In the genomic region with DNA sequence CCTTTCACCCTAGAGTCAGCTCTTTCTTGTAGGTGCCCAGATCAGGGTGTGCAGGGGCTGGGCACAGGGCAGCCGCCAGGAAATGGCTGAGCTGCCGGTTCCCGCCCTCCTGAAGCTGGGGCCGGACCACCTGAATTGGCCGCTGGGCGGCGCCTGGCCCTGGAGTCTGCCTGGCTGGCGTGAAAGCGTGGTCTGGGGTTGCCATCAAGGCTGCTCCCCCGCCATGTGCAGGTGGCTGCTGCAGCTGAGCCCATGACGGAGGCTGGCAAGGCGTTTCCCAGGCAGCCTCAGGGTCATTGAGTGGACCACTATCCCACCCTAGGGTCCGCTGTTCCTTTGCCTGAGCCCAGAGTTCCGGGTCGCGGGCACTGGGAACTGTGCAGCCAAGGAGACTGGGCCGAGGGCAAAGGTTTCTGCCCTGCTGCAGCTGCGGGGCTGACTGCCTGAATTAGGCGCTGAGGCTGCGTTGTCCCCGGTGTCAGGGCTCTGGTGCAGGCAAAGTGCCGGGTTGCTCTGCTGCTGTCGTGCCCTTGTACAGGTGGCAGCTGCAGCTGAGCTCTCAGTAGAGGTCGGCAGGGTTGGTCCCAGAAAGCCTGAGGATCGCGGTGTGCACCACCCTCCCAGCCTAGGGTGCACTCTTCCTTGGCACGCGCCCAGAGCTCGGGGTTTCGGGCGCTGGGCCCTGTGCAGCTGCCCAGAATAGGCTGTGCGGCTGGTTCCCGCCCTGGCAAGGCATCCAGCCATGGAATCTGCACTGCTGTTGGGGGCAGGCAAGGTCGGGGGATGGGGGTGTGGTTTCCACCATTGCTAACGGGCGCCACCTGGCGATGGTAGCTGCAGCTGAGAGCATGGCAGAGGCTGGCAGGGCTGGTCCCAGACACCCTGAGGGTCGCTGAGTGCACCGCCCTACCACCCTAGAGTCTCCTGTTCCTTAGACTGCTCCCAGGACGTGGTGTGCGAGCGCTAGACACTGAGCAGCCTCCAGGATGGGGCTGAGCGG, we compare ENCODE assay signal across 8 cellular contexts.
A peak's percentile ranks its signal among the peaks of the same experiment; 100 is the strongest.
DNase-seq lines count a peak whose midpoint lies in the region; ATAC-seq, FAIRE-seq and TF ChIP-seq lines count a peak whose summit lies in the region.
"Not testable (repeated sequence)": the region's sequence is repeated elsewhere in the genome, so short reads cannot be mapped to it uniquely, and the experiment has no call there.

No MANE protein-coding gene starts in this region.

- H3K27ac ChIP-seq in A549; body of pancreas; kidney (ENCODE audit: low read depth in 2 of 2, low read length in 2 of 2): not testable (repeated sequence)

- not testable (repeated sequence) for H3K36me3 ChIP-seq in body of pancreas (replicated peaks in 1 of 2; ENCODE audit: insufficient read depth in 1 of 2, low read depth in 2 of 2); kidney (ENCODE audit: control insufficient read depth in 1 of 2, insufficient read depth in 2 of 2, low read length in 2 of 2)

- peak; percentile 87 to 99 for ATAC-seq in A549
- ATAC-seq in HG02759 (IDR thresholded peaks at IDR 0.05; ENCODE audit: unreplicated experiment) = peak; percentile 67
- peak; percentile 53 for ATAC-seq in body of pancreas
- peak; percentile 59 for ATAC-seq in sciatic nerve

- CTCF ChIA-PET in A549 (lab: Yijun Ruan, JAX) = not testable (repeated sequence)

- TF ChIP-seq POLR2A in A549 (IDR thresholded peaks at IDR 0.05; ENCODE audit: low read length); body of pancreas (IDR thresholded peaks at IDR 0.05): not testable (repeated sequence)

- POLR2A ChIA-PET in A549 (lab: Yijun Ruan, JAX) = not testable (repeated sequence)

- H3K4me2 ChIP-seq in A549 = not testable (repeated sequence)

- H3K9me3 ChIP-seq in A549; body of pancreas; kidney (ENCODE audit: control insufficient read depth in 1 of 2, low read length in 2 of 2): not testable (repeated sequence)

- H3K27me3 ChIP-seq in body of pancreas = not testable (repeated sequence)

- H3K9ac ChIP-seq in kidney (ENCODE audit: low read length in 2 of 2) = not testable (repeated sequence)

- H3K4me1 ChIP-seq in A549; body of pancreas; kidney (ENCODE audit: control insufficient read depth in 1 of 2, insufficient read depth in 1 of 2, low read depth in 1 of 2, low read length in 2 of 2): not testable (repeated sequence)

- 79% methylated on average over 6 of the region's 43 CpGs for WGBS in A549 (ENCODE audit: missing lambda C conversion rate)
- WGBS in body of pancreas, 2 donors = 51 to 77% methylated on average over 5 to 11 of the region's 43 CpGs

- not testable (repeated sequence) for TF ChIP-seq CTCF in A549 (IDR thresholded peaks at IDR 0.05); body of pancreas (IDR thresholded peaks at IDR 0.05); kidney (IDR thresholded peaks at IDR 0.05; ENCODE audit: borderline replicate concordance, extremely low read depth, insufficient read depth)

- DNase-seq in A549 (ENCODE audit: low read depth in 1 of 2, low spot score in 1 of 2) (peak in 1 of 2 experiments; percentile 18), NCI-H146 (lab: John Stamatoyannopoulos, UW) (peak; percentile 74), NCI-H526 treated with DMSO at 0.1 percent for 48 hours (lab: John Stamatoyannopoulos, UW) (peak; percentile 25), SHP77 (lab: John Stamatoyannopoulos, UW) (peak; percentile 54 to 57), body of pancreas (peak in 1 of 4 donors; percentile 7), kidney (peak; percentile 69), sciatic nerve (ENCODE audit: low spot score) (peak; percentile 54)

- intact Hi-C loops in body of pancreas (cut with DNase I); kidney (cut with DNase I); sciatic nerve (cut with DNase I): not testable (repeated sequence)

- TF ChIP-seq RAD21 in A549 (conservative IDR thresholded peaks at IDR 0.05 in 1 of 2, IDR thresholded peaks at IDR 0.05 in 1 of 2) = not testable (repeated sequence)

- FAIRE-seq in A549 (lab: Jason Lieb, UNC); kidney (lab: Jason Lieb, UNC): not testable (repeated sequence)

- H3K4me3 ChIP-seq in A549; body of pancreas; kidney (ENCODE audit: low read length in 2 of 2): not testable (repeated sequence)

- TF ChIP-seq EP300 in A549 (IDR thresholded peaks at IDR 0.05) = not testable (repeated sequence)
